ENCODE assay signal across 8 cellular contexts in genomic region chr2:101003278-101003775, GRCh38.
A peak's percentile ranks its signal among the peaks of the same experiment; 100 is the strongest.
DNase-seq lines count a peak whose midpoint lies in the region; ATAC-seq and TF ChIP-seq lines count a peak whose summit lies in the region.

No MANE protein-coding gene starts in this region.

- DNase-seq in DMS 273 (lab: John Stamatoyannopoulos, UW; ENCODE audit: unreplicated experiment), result peak; percentile 38
- DNase-seq in DMS 273 treated with DMSO at 0.1 percent for 48 hours (lab: John Stamatoyannopoulos, UW), result no peak
- peak; percentile 37 for DNase-seq in glomerular visceral epithelial cell (ENCODE audit: extremely low spot score)
- DNase-seq in NOMO-1 treated with DMSO at 0.1 percent for 48 hours (lab: John Stamatoyannopoulos, UW; ENCODE audit: unreplicated experiment), result no peak
- no peak for DNase-seq in HEK293T (ENCODE audit: extremely low spot score)

- CTCF ChIA-PET in HEK293T (lab: Yijun Ruan, JAX), result interaction anchor here (0.6 kb wide), 1 partner anchor 147 kb away, joined by 3 read pairs; no protein-coding TSS in a partner anchor

- POLR2A ChIA-PET in HEK293T (lab: Yijun Ruan, JAX), result interaction anchor here (0.6 to 2.8 kb wide), 11 partner anchors 9 to 569 kb away, joined by 3 to 21 read pairs (median 4); partner anchors contain the start of genes CNOT11 and TBC1D8

- H3K27ac ChIP-seq in skin epidermis, result peak overlapping the region in 17 of 21 experiments; percentile 14 to 97 (median 90)

- no peak for TF ChIP-seq CTCF in WI38 (IDR thresholded peaks at IDR 0.05; ENCODE audit: low read depth, low read length)

- peak overlapping the region; percentile 98 for H3K4me3 ChIP-seq in WI38 (ENCODE audit: low read depth, low read length)
- peak overlapping the region; percentile 59 to 96 (median 84) for H3K4me3 ChIP-seq in skin epidermis

- no peak for ATAC-seq in GM19455 (IDR thresholded peaks at IDR 0.05; ENCODE audit: unreplicated experiment)

TF ChIP-seq in HEK293T, 16 proteins besides CTCF, POLR2A, EP300 and RAD21:
- TF ChIP-seq, protein P1, sequence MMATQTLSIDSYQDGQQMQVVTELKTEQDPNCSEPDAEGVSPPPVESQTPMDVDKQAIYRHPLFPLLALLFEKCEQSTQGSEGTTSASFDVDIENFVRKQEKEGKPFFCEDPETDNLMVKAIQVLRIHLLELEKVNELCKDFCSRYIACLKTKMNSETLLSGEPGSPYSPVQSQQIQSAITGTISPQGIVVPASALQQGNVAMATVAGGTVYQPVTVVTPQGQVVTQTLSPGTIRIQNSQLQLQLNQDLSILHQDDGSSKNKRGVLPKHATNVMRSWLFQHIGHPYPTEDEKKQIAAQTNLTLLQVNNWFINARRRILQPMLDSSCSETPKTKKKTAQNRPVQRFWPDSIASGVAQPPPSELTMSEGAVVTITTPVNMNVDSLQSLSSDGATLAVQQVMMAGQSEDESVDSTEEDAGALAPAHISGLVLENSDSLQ (IDR thresholded peaks at IDR 0.05), result no peak
- TF ChIP-seq L3MBTL2 (conservative IDR thresholded peaks at IDR 0.05), result no peak
- TF ChIP-seq ELF4 (IDR thresholded peaks at IDR 0.05), result no peak
- TF ChIP-seq TARDBP (IDR thresholded peaks at IDR 0.05), result no peak
- no peak for TF ChIP-seq CTBP1 (IDR thresholded peaks at IDR 0.05; ENCODE audit: borderline replicate concordance)
- TF ChIP-seq SUZ12 (IDR thresholded peaks at IDR 0.05), result no peak
- no peak for TF ChIP-seq NFRKB (IDR thresholded peaks at IDR 0.05)
- no peak for TF ChIP-seq HDGF (IDR thresholded peaks at IDR 0.05; ENCODE audit: borderline replicate concordance)

Comparison
In these comparisons a context has a peak if more than half of its experiments do, and no peak if none do; other contexts are left out.
1. DNase-seq: peak in DMS 273 (single experiment) and glomerular visceral epithelial cell (single experiment); none in DMS 273 treated with DMSO at 0.1 percent for 48 hours (single experiment), NOMO-1 treated with DMSO at 0.1 percent for 48 hours (single experiment) and HEK293T (single experiment).